ENCODE assay signal across 15 cellular contexts in genomic region chr1:36796101-36796590, GRCh38.
A peak's percentile ranks its signal among the peaks of the same experiment; 100 is the strongest.
DNase-seq lines count a peak whose midpoint lies in the region; ATAC-seq and TF ChIP-seq lines count a peak whose summit lies in the region.
"Had no signal": no experiment of that assay in that cellular context is flagged by ENCODE, and none has a peak within 500 bp of the region (broad histone marks: within the 10 kb centered on the region; RNA-seq: fewer than 3 reads in every experiment).

No MANE protein-coding gene starts in this region.

- no peak overlapping the region for H3K4me2 ChIP-seq in H9 (ENCODE audit: insufficient read depth, insufficient read length, low read length)
- no peak overlapping the region for H3K4me2 ChIP-seq in osteoblast (ENCODE audit: insufficient read depth, low read length)

- H3K36me3 ChIP-seq in osteoblast (ENCODE audit: insufficient read depth, low read length) (no peaks in the 10 kb centered on the region), lower lobe of right lung (no peaks in the 10 kb centered on the region), endodermal cell (ENCODE audit: control insufficient read depth, insufficient read depth, low read length) (no peaks in the 10 kb centered on the region)

- H3K79me2 ChIP-seq in H9 (ENCODE audit: insufficient read depth, low read length) (no peaks in the 10 kb centered on the region), osteoblast (ENCODE audit: insufficient read depth, low read length) (no peaks in the 10 kb centered on the region)

- H2AFZ ChIP-seq in H9 (ENCODE audit: low read length) (no peak overlapping the region), osteoblast (ENCODE audit: low read length) (no peak overlapping the region)

- H4K5ac ChIP-seq in H9 (ENCODE audit: insufficient read length, low read depth, low read length): no peak overlapping the region

- TF ChIP-seq CTCF in H9 (conservative IDR thresholded peaks at IDR 0.05): no peak
- TF ChIP-seq CTCF in osteoblast (IDR thresholded peaks at IDR 0.05; ENCODE audit: extremely low read depth, low read depth, low read length): no peak
- no peak for TF ChIP-seq CTCF in lower lobe of right lung (IDR thresholded peaks at IDR 0.05)
- TF ChIP-seq CTCF in endodermal cell (conservative IDR thresholded peaks at IDR 0.05): no peak

- no peak overlapping the region for H2BK5ac ChIP-seq in H9 (ENCODE audit: insufficient read length, low read length)

- no peak overlapping the region for H4K91ac ChIP-seq in H9 (ENCODE audit: insufficient read length, low read depth, low read length)

- H3K4ac ChIP-seq in H9 (ENCODE audit: low read depth, low read length): no peak overlapping the region

- no peak overlapping the region for H4K8ac ChIP-seq in H9 (replicated peaks; ENCODE audit: insufficient read length, low read depth, low read length)

- H3K9me3 ChIP-seq in H9 (ENCODE audit: control insufficient read depth, low read depth, low read length): no peaks in the 10 kb centered on the region
- H3K9me3 ChIP-seq in osteoblast (ENCODE audit: low read depth, low read length): no peaks in the 10 kb centered on the region
- H3K9me3 ChIP-seq in lower lobe of right lung: no peaks in the 10 kb centered on the region
- no peaks in the 10 kb centered on the region for H3K9me3 ChIP-seq in endodermal cell (ENCODE audit: control insufficient read depth, low read length)

- H3K4me1 Mint-ChIP-seq in H9 (no peaks in the 10 kb centered on the region), endodermal cell (no peaks in the 10 kb centered on the region)
- H3K4me1 Mint-ChIP-seq: B cell had no signal

- H3K36me3 Mint-ChIP-seq in H9 (ENCODE audit: insufficient read depth in 1 of 3, low read depth in 3 of 3): no peaks in the 10 kb centered on the region; a peak in 1 of 7 replicates
- H3K36me3 Mint-ChIP-seq in endodermal cell (ENCODE audit: low read depth): no peaks in the 10 kb centered on the region

- H2AK5ac ChIP-seq in H9 (ENCODE audit: insufficient read length, low read length): no peak overlapping the region

- H3K27ac Mint-ChIP-seq in H9 (peak overlapping the region in 1 of 3 experiments; percentile 49; a peak in 1 of 7 replicates), endodermal cell (no peak overlapping the region)
- H3K27ac Mint-ChIP-seq: B cell; CD4-positive, alpha-beta T cell had no signal

- ATAC-seq in lower lobe of right lung: no peak
- no peak for ATAC-seq in HG02973 (IDR thresholded peaks at IDR 0.05; ENCODE audit: unreplicated experiment)
- ATAC-seq: HCT116 had no signal

- H3K9me3 Mint-ChIP-seq in H9 (peaks cover 0 to 8% of the 10 kb centered on the region in 2 experiments; a peak in 3 of 5 replicates), endodermal cell (no peaks in the 10 kb centered on the region)
- H3K9me3 Mint-ChIP-seq: CD4-positive, alpha-beta T cell had no signal

- no peak overlapping the region for H3K9ac ChIP-seq in H9 (ENCODE audit: extremely low read depth, insufficient read length, low read length)
- H3K9ac ChIP-seq in endodermal cell (ENCODE audit: extremely low read depth, low read length, poor library complexity, severe bottlenecking): no peak overlapping the region

- H3K27me3 Mint-ChIP-seq in H9 (ENCODE audit: low read depth) (peaks cover 7% of the 10 kb centered on the region), endodermal cell (ENCODE audit: insufficient read depth) (peaks cover 5% of the 10 kb centered on the region)

- H3K23ac ChIP-seq in H9 (ENCODE audit: insufficient read length, low read depth, low read length): no peak overlapping the region

- H3K27ac ChIP-seq in H9 (ENCODE audit: insufficient read length, low read depth, low read length) (no peak overlapping the region), osteoblast (ENCODE audit: low read depth, low read length) (no peak overlapping the region), lower lobe of right lung (no peak overlapping the region), endodermal cell (ENCODE audit: low read depth, low read length) (no peak overlapping the region)
- H3K27ac ChIP-seq: RWPE1 had no signal

- DNase-seq in H9: no peak
- DNase-seq in NCI-H2171 treated with DMSO at 0.1 percent for 48 hours (lab: John Stamatoyannopoulos, UW): peak; percentile 97
- DNase-seq in NCI-H82 treated with DMSO at 0.1 percent for 48 hours (lab: John Stamatoyannopoulos, UW; ENCODE audit: unreplicated experiment): peak; percentile 64
- peak; percentile 30 for DNase-seq in osteoblast (ENCODE audit: insufficient read length, low spot score, missing footprints)
- DNase-seq in lower lobe of right lung: no peak
- DNase-seq in endodermal cell: no peak
- DNase-seq: CD4-positive, alpha-beta T cell; NCI-H1105 treated with DMSO at 0.1 percent for 48 hours; NCI-H1930; NK-92 treated with Interleukin-12 subunit alpha and Interleukin-12 subunit beta, amount 100 ng/mL, for 24 hours; T-helper 2 cell had no signal

- intact Hi-C loops in lower lobe of right lung (cut with DNase I): no loop called here

- H3K14ac ChIP-seq in H9 (ENCODE audit: insufficient read depth, low read length): 0 out of 2 replicates have a peak overlapping the region, but pooled peaks have one; percentile 7

- WGBS in H9 (ENCODE audit: extremely low coverage, insufficient read length, low lambda C conversion rate): no CpG with 5 or more reads among the region's 6 CpGs
- WGBS in endodermal cell (ENCODE audit: insufficient coverage in 1 of 2, insufficient read length in 1 of 2), 2 experiments: 87 to 100% methylated on average over 3 to 6 of the region's 6 CpGs

- H3K4me3 ChIP-seq in osteoblast (ENCODE audit: insufficient read depth, low read length): no peak overlapping the region
- H3K4me3 ChIP-seq in lower lobe of right lung: no peak overlapping the region
- no peak overlapping the region for H3K4me3 ChIP-seq in endodermal cell (ENCODE audit: low read length)

- H2BK15ac ChIP-seq in H9 (ENCODE audit: low read depth, low read length): no peak overlapping the region

- H2BK120ac ChIP-seq in H9 (ENCODE audit: low read depth, low read length, poor library complexity, severe bottlenecking): no peak overlapping the region

- H3T11ph ChIP-seq in H9 (ENCODE audit: low read length): no peak overlapping the region

- no peak overlapping the region for H3K56ac ChIP-seq in H9 (ENCODE audit: insufficient read length, low read depth, low read length)

- H2BK20ac ChIP-seq in H9 (ENCODE audit: low read depth, low read length, poor library complexity, severe bottlenecking): no peak overlapping the region

- H3K4me1 ChIP-seq in H9 (ENCODE audit: insufficient read depth, low read length): no peaks in the 10 kb centered on the region
- H3K4me1 ChIP-seq in osteoblast (ENCODE audit: insufficient read depth, low read length): no peaks in the 10 kb centered on the region
- H3K4me1 ChIP-seq in lower lobe of right lung: no peaks in the 10 kb centered on the region
- H3K4me1 ChIP-seq in endodermal cell (ENCODE audit: control insufficient read depth, insufficient read depth, low read length): no peaks in the 10 kb centered on the region

- H4K20me1 ChIP-seq in H9 (ENCODE audit: control insufficient read depth, insufficient read depth, insufficient read length): no peaks in the 10 kb centered on the region
- no peaks in the 10 kb centered on the region for H4K20me1 ChIP-seq in osteoblast (ENCODE audit: insufficient read depth, low read length)

- H3K27me3 ChIP-seq in H9 (ENCODE audit: insufficient read depth, low read length) (no peaks in the 10 kb centered on the region), osteoblast (ENCODE audit: insufficient read depth, low read length) (no peaks in the 10 kb centered on the region), lower lobe of right lung (ENCODE audit: low read depth) (peaks cover 3% of the 10 kb centered on the region), endodermal cell (ENCODE audit: control insufficient read depth, insufficient read depth, low read length, poor library complexity, severe bottlenecking) (no peaks in the 10 kb centered on the region)

- no peak overlapping the region for H3K4me3 Mint-ChIP-seq in H9
- H3K4me3 Mint-ChIP-seq in endodermal cell: no peak overlapping the region
- H3K4me3 Mint-ChIP-seq: B cell; CD4-positive, alpha-beta T cell had no signal

- H3K79me1 ChIP-seq in H9 (ENCODE audit: insufficient read depth, low read depth, low read length, poor library complexity, severe bottlenecking): no peaks in the 10 kb centered on the region

- H2BK12ac ChIP-seq in H9 (ENCODE audit: insufficient read length, low read depth, low read length): no peak overlapping the region

- H3K23me2 ChIP-seq in H9 (ENCODE audit: insufficient read length, low read depth, low read length, poor library complexity, severe bottlenecking): no peaks in the 10 kb centered on the region

- H3K18ac ChIP-seq in H9 (ENCODE audit: insufficient read length, low read depth, low read length): no peak overlapping the region

Comparison
In these comparisons a context has a peak if more than half of its experiments do, and no peak if none do; other contexts are left out.
1. DNase-seq: peak in NCI-H2171 treated with DMSO at 0.1 percent for 48 hours (single experiment), NCI-H82 treated with DMSO at 0.1 percent for 48 hours (single experiment) and osteoblast (single experiment); none in H9 (single experiment), lower lobe of right lung (single experiment) and endodermal cell (single experiment).